In genomic region chr13:46665630-46666482, GRCh38 we compare ENCODE assay signal across 9 cellular contexts.
A peak's percentile ranks its signal among the peaks of the same experiment; 100 is the strongest.
DNase-seq lines count a peak whose midpoint lies in the region; ATAC-seq and TF ChIP-seq lines count a peak whose summit lies in the region.
"Had no signal": no experiment of that assay in that cellular context is flagged by ENCODE, and none has a peak within 500 bp of the region (broad histone marks: within the 10 kb centered on the region; RNA-seq: fewer than 3 reads in every experiment).

No MANE protein-coding gene starts in this region.

- ATAC-seq in GM19438 (IDR thresholded peaks at IDR 0.05; ENCODE audit: low read depth, unreplicated experiment) (peak; percentile 54), T-helper 17 cell (no peak), right lobe of liver (peak; percentile 7 to 40 (median 12)), GM21381 (IDR thresholded peaks at IDR 0.05; ENCODE audit: unreplicated experiment) (no peak)

- peak overlapping the region; percentile 66 for H3K4me3 Mint-ChIP-seq in T-helper 17 cell

- H3K27ac Mint-ChIP-seq in T-helper 17 cell: peak overlapping the region; percentile 90

- H3K27me3 ChIP-seq in A673 (replicated peaks; ENCODE audit: insufficient read depth, low read depth, low read length, poor library complexity) (no peaks in the 10 kb centered on the region), right lobe of liver (no peaks in the 10 kb centered on the region)
- H3K27me3 ChIP-seq: upper lobe of left lung had no signal

- H3K4me3 ChIP-seq in A673 (ENCODE audit: low read depth, low read length, poor library complexity, severe bottlenecking): peak overlapping the region; percentile 28
- no peak overlapping the region for H3K4me3 ChIP-seq in right lobe of liver
- H3K4me3 ChIP-seq in lower leg skin (ENCODE audit: low read depth, poor library complexity, severe bottlenecking): no peak overlapping the region
- H3K4me3 ChIP-seq: upper lobe of left lung had no signal

- peaks cover 92% of the 10 kb centered on the region for H3K4me1 ChIP-seq in A673 (ENCODE audit: insufficient read depth, low read length, poor library complexity, severe bottlenecking)
- H3K4me1 ChIP-seq in right lobe of liver: peaks cover 0 to 53% (median 16%) of the 10 kb centered on the region in 4 donors

- DNase-seq in A673 (ENCODE audit: low spot score) (peak; percentile 66), T-helper 17 cell (no peak), right lobe of liver (no peak), lower leg skin (ENCODE audit: low spot score in 2 of 2) (no peak), NCI-H2171 (lab: John Stamatoyannopoulos, UW) (no peak), NCI-H226 (no peak)
- DNase-seq: upper lobe of left lung had no signal

- WGBS in right lobe of liver (ENCODE audit: insufficient coverage, low coverage, low lambda C conversion rate, missing lambda C conversion rate): 39% methylated on average over 7 of the region's 7 CpGs
- 56 to 65% methylated on average over 7 of the region's 7 CpGs for WGBS in lower leg skin, 2 donors

- peaks cover 37% of the 10 kb centered on the region for H3K4me1 Mint-ChIP-seq in T-helper 17 cell

- H3K9me3 ChIP-seq in A673 (ENCODE audit: low read depth, low read length, poor library complexity, severe bottlenecking) (no peaks in the 10 kb centered on the region), T-helper 17 cell (ENCODE audit: control insufficient read depth, low read length, poor library complexity, severe bottlenecking) (no peaks in the 10 kb centered on the region), right lobe of liver (no peaks in the 10 kb centered on the region)
- H3K9me3 ChIP-seq: upper lobe of left lung had no signal

- TF ChIP-seq POLR2A in right lobe of liver (IDR thresholded peaks at IDR 0.05): no peak
- no peak for TF ChIP-seq POLR2A in lower leg skin (IDR thresholded peaks at IDR 0.05)

- H3K27me3 Mint-ChIP-seq in T-helper 17 cell: no peaks in the 10 kb centered on the region

- H3K27ac ChIP-seq in A673 (ENCODE audit: low read depth, low read length, poor library complexity, severe bottlenecking) (peak overlapping the region; percentile 93), right lobe of liver (peak overlapping the region in 1 of 3 donors; percentile 34)

- no peaks in the 10 kb centered on the region for H3K36me3 Mint-ChIP-seq in T-helper 17 cell (ENCODE audit: low read depth)

- intact Hi-C loops in A673 (cut with micrococcal nuclease; ENCODE audit: unreplicated experiment): no loop called here
- intact Hi-C loops in right lobe of liver (cut with DNase I): no loop called here
- intact Hi-C loops in lower leg skin (cut with DNase I; ENCODE audit: low total_unique reads): no loop called here

- no peaks in the 10 kb centered on the region for H3K36me3 ChIP-seq in A673 (ENCODE audit: insufficient read depth, low read length, poor library complexity, severe bottlenecking)
- H3K36me3 ChIP-seq in right lobe of liver: no peaks in the 10 kb centered on the region

- BruUV-seq in A673 (replicated peaks; lab: Mats Ljungman, UMichigan): TSS peak; percentile 61

- TF ChIP-seq CTCF in A673 (conservative IDR thresholded peaks at IDR 0.05; ENCODE audit: low read depth, low read length): no peak
- no peak for TF ChIP-seq CTCF in right lobe of liver (IDR thresholded peaks at IDR 0.05)
- TF ChIP-seq CTCF in lower leg skin (IDR thresholded peaks at IDR 0.05): no peak

- CTCF ChIA-PET in A673 (lab: Charles Lee): interaction anchor here (1.1 kb wide), 1 partner anchor 10 kb away, joined by 3 read pairs; no protein-coding TSS in a partner anchor

- POLR2A ChIA-PET in A673 (lab: Charles Lee; ENCODE audit: low non-redundant PET): no interaction called here

Comparison
In these comparisons a context has a peak if more than half of its experiments do, and no peak if none do; other contexts are left out.
1. ATAC-seq: peak in GM19438 (single experiment) and right lobe of liver (4 of 4); none in T-helper 17 cell (single experiment) and GM21381 (single experiment).